ENCODE assay signal across 8 cellular contexts in the genomic region with DNA sequence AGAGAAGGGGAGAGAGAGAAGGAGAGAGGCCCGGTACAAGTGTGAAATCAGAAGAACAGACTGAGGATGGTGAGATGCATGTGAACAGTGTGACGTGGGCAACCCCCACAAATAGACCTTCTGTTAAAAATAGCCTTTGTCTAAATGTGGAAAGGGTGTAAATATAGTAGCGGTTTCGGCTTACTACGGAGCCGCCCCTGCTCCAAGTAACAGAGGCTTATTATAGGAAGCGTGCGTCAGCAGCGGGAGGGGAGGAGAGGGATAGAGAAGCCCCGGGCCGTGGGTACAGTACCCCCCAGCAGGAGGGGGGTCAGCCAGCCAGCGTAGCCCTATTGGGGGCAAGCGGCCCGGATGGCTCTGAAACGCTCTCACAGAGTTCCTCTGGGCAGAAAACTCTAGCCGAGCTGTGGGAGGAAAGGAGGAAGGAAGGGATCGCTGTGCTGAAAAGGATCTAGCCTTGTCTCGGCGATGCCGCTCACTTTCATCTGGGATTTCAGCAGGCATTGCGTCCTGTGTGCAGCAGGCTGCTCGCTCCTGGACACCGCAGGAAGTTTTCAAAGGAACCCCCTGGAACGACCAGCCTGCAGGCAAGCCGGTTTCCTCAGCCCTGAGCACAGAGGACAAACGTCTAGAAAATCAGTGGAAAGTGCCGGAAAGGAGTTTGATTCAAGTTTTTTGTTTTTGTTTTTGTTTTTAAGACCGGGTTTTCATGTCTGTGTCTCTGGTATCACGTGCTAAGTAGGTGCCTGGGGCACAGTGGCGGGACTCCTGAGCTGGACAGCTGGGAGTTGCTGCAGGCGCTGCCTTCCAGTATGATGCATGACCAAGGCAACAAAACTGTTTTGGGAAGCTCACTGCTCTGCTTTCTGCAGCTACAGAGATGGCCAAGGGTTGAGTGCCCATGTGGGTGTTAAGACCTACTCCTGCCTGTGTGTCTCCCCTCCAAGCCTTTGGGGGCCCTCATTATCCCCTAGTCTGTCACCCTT.
DNase-seq lines count a peak whose midpoint lies in the region; ATAC-seq and TF ChIP-seq lines count a peak whose summit lies in the region.

No MANE protein-coding gene starts in this region.

- no peaks in the 10 kb centered on the region for H3K9me3 ChIP-seq in right atrium auricular region

- H3K36me3 ChIP-seq in right atrium auricular region = no peaks in the 10 kb centered on the region

- H3K9me3 Mint-ChIP-seq in activated CD4-positive, alpha-beta memory T cell treated with anti-CD3 and anti-CD28 coated beads, Interleukin-2, amount 10 ng/mL, durations not matched to agents 7 days and 5 days = no peaks in the 10 kb centered on the region
- H3K9me3 Mint-ChIP-seq in activated CD4-positive, alpha-beta memory T cell treated with anti-CD3 and anti-CD28 coated beads for 36 hours = no peaks in the 10 kb centered on the region

- no peak for DNase-seq in activated CD4-positive, alpha-beta memory T cell treated with anti-CD3 and anti-CD28 coated beads, Interleukin-2, amount 10 ng/mL, durations not matched to agents 7 days and 5 days
- no peak for DNase-seq in activated CD4-positive, alpha-beta memory T cell treated with anti-CD3 and anti-CD28 coated beads for 36 hours
- DNase-seq in right atrium auricular region (ENCODE audit: low spot score) (peak; percentile 72), renal cortical epithelial cell (ENCODE audit: low read depth) (peak; percentile 19)
- no peak for DNase-seq in stimulated activated CD4-positive, alpha-beta T cell treated with anti-CD3 and anti-CD28 coated beads, Interleukin-4, amount 100 ng/mL, for 1 hour
- DNase-seq in stimulated activated naive CD4-positive, alpha-beta T cell (lab: John Stamatoyannopoulos, UW) = no peak

- H3K27ac Mint-ChIP-seq in activated CD4-positive, alpha-beta memory T cell treated with anti-CD3 and anti-CD28 coated beads, Interleukin-2, amount 10 ng/mL, durations not matched to agents 7 days and 5 days = no peak overlapping the region
- no peak overlapping the region for H3K27ac Mint-ChIP-seq in activated CD4-positive, alpha-beta memory T cell treated with anti-CD3 and anti-CD28 coated beads for 36 hours

- peaks cover 0 to 40% of the 10 kb centered on the region in 2 donors for H3K4me1 ChIP-seq in right atrium auricular region

- peaks cover 40% of the 10 kb centered on the region for H3K27me3 Mint-ChIP-seq in activated CD4-positive, alpha-beta memory T cell treated with anti-CD3 and anti-CD28 coated beads, Interleukin-2, amount 10 ng/mL, durations not matched to agents 7 days and 5 days
- H3K27me3 Mint-ChIP-seq in activated CD4-positive, alpha-beta memory T cell treated with anti-CD3 and anti-CD28 coated beads for 36 hours = peaks cover 24% of the 10 kb centered on the region

- H3K4me3 Mint-ChIP-seq in activated CD4-positive, alpha-beta memory T cell treated with anti-CD3 and anti-CD28 coated beads, Interleukin-2, amount 10 ng/mL, durations not matched to agents 7 days and 5 days = peak overlapping the region; percentile 22
- H3K4me3 Mint-ChIP-seq in activated CD4-positive, alpha-beta memory T cell treated with anti-CD3 and anti-CD28 coated beads for 36 hours = no peak overlapping the region

- no peak for TF ChIP-seq CTCF in right atrium auricular region (IDR thresholded peaks at IDR 0.05)

- no peaks in the 10 kb centered on the region for H3K27me3 ChIP-seq in right atrium auricular region

- no peaks in the 10 kb centered on the region for H3K36me3 Mint-ChIP-seq in activated CD4-positive, alpha-beta memory T cell treated with anti-CD3 and anti-CD28 coated beads, Interleukin-2, amount 10 ng/mL, durations not matched to agents 7 days and 5 days (ENCODE audit: low read depth)
- H3K36me3 Mint-ChIP-seq in activated CD4-positive, alpha-beta memory T cell treated with anti-CD3 and anti-CD28 coated beads for 36 hours = no peaks in the 10 kb centered on the region

- H3K27ac ChIP-seq in angular gyrus (ENCODE audit: low read depth, low read length) (peak overlapping the region; percentile 42), right atrium auricular region (peak overlapping the region; percentile 91 to 96)

- intact Hi-C loops in activated CD4-positive, alpha-beta memory T cell treated with anti-CD3 and anti-CD28 coated beads for 36 hours (cut with micrococcal nuclease) = no loop called here

- POLR2A ChIA-PET in activated CD4-positive, alpha-beta memory T cell treated with anti-CD3 and anti-CD28 coated beads, Interleukin-2, amount 10 ng/mL, durations not matched to agents 7 days and 5 days (lab: Charles Lee) = no interaction called here
- POLR2A ChIA-PET in activated CD4-positive, alpha-beta memory T cell treated with anti-CD3 and anti-CD28 coated beads for 36 hours (lab: Charles Lee) = no interaction called here

- peak overlapping the region; percentile 30 to 50 for H3K4me3 ChIP-seq in right atrium auricular region

- H3K4me1 Mint-ChIP-seq in activated CD4-positive, alpha-beta memory T cell treated with anti-CD3 and anti-CD28 coated beads, Interleukin-2, amount 10 ng/mL, durations not matched to agents 7 days and 5 days = peaks cover 19% of the 10 kb centered on the region
- H3K4me1 Mint-ChIP-seq in activated CD4-positive, alpha-beta memory T cell treated with anti-CD3 and anti-CD28 coated beads for 36 hours (ENCODE audit: low read depth) = peaks cover 10% of the 10 kb centered on the region

- peak; percentile 46 for ATAC-seq in HG03439 (IDR thresholded peaks at IDR 0.05; ENCODE audit: unreplicated experiment)

- CTCF ChIA-PET in activated CD4-positive, alpha-beta memory T cell treated with anti-CD3 and anti-CD28 coated beads, Interleukin-2, amount 10 ng/mL, durations not matched to agents 7 days and 5 days (lab: Charles Lee) = no interaction called here
- CTCF ChIA-PET in activated CD4-positive, alpha-beta memory T cell treated with anti-CD3 and anti-CD28 coated beads for 36 hours (lab: Charles Lee) = no interaction called here

Comparison
In these comparisons a context has a peak if more than half of its experiments do, and no peak if none do; other contexts are left out.
1. DNase-seq: peak in right atrium auricular region (single experiment) and renal cortical epithelial cell (single experiment); none in activated CD4-positive, alpha-beta memory T cell treated with anti-CD3 and anti-CD28 coated beads, Interleukin-2, amount 10 ng/mL, durations not matched to agents 7 days and 5 days (single experiment), activated CD4-positive, alpha-beta memory T cell treated with anti-CD3 and anti-CD28 coated beads for 36 hours (single experiment), stimulated activated CD4-positive, alpha-beta T cell treated with anti-CD3 and anti-CD28 coated beads, Interleukin-4, amount 100 ng/mL, for 1 hour (single experiment) and stimulated activated naive CD4-positive, alpha-beta T cell (0 of 6).